2 cellular contexts compared by ENCODE assay signal in the genomic region with DNA sequence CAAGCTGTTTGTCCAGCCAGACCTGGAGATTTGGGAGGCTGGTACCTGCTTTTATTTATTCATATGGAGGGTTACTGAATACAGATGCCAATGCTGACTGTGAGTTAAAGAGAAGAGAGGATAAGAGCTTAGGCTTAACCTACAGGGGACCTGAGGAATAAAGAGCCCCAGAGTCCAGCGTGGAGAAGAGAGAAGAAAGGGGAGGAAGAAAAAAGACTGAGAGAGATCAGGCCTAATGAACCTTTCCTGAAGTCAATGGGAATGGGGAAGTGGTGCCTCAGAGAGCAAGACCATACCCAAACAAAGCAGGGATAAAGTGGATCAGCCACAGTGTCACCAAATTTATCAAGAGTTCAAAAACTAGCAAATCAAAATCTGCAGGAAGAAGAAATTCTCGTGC.
TF ChIP-seq lines count a peak whose summit lies in the region.

No MANE protein-coding gene starts in this region.

TF ChIP-seq in WTC11, 78 proteins besides CTCF, POLR2A, EP300 and RAD21:
- TF ChIP-seq, protein P1, sequence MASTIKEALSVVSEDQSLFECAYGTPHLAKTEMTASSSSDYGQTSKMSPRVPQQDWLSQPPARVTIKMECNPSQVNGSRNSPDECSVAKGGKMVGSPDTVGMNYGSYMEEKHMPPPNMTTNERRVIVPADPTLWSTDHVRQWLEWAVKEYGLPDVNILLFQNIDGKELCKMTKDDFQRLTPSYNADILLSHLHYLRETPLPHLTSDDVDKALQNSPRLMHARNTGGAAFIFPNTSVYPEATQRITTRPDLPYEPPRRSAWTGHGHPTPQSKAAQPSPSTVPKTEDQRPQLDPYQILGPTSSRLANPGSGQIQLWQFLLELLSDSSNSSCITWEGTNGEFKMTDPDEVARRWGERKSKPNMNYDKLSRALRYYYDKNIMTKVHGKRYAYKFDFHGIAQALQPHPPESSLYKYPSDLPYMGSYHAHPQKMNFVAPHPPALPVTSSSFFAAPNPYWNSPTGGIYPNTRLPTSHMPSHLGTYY (CRISPR knock-in tag; IDR thresholded peaks at IDR 0.05), result no peak
- TF ChIP-seq, protein P2, sequence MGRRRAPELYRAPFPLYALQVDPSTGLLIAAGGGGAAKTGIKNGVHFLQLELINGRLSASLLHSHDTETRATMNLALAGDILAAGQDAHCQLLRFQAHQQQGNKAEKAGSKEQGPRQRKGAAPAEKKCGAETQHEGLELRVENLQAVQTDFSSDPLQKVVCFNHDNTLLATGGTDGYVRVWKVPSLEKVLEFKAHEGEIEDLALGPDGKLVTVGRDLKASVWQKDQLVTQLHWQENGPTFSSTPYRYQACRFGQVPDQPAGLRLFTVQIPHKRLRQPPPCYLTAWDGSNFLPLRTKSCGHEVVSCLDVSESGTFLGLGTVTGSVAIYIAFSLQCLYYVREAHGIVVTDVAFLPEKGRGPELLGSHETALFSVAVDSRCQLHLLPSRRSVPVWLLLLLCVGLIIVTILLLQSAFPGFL (CRISPR knock-in tag; IDR thresholded peaks at IDR 0.05; ENCODE audit: borderline replicate concordance), result no peak
- TF ChIP-seq, protein P3, sequence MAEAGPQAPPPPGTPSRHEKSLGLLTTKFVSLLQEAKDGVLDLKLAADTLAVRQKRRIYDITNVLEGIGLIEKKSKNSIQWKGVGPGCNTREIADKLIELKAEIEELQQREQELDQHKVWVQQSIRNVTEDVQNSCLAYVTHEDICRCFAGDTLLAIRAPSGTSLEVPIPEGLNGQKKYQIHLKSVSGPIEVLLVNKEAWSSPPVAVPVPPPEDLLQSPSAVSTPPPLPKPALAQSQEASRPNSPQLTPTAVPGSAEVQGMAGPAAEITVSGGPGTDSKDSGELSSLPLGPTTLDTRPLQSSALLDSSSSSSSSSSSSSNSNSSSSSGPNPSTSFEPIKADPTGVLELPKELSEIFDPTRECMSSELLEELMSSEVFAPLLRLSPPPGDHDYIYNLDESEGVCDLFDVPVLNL (CRISPR knock-in tag; IDR thresholded peaks at IDR 0.05; ENCODE audit: borderline replicate concordance, low read depth), result no peak
- TF ChIP-seq, protein P4, sequence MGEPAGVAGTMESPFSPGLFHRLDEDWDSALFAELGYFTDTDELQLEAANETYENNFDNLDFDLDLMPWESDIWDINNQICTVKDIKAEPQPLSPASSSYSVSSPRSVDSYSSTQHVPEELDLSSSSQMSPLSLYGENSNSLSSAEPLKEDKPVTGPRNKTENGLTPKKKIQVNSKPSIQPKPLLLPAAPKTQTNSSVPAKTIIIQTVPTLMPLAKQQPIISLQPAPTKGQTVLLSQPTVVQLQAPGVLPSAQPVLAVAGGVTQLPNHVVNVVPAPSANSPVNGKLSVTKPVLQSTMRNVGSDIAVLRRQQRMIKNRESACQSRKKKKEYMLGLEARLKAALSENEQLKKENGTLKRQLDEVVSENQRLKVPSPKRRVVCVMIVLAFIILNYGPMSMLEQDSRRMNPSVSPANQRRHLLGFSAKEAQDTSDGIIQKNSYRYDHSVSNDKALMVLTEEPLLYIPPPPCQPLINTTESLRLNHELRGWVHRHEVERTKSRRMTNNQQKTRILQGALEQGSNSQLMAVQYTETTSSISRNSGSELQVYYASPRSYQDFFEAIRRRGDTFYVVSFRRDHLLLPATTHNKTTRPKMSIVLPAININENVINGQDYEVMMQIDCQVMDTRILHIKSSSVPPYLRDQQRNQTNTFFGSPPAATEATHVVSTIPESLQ (CRISPR knock-in tag; IDR thresholded peaks at IDR 0.05), result no peak
- TF ChIP-seq KAT7 (CRISPR knock-in tag; IDR thresholded peaks at IDR 0.05; ENCODE audit: borderline replicate concordance), result no peak
- TF ChIP-seq, protein P5, sequence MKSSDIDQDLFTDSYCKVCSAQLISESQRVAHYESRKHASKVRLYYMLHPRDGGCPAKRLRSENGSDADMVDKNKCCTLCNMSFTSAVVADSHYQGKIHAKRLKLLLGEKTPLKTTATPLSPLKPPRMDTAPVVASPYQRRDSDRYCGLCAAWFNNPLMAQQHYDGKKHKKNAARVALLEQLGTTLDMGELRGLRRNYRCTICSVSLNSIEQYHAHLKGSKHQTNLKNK (CRISPR knock-in tag; IDR thresholded peaks at IDR 0.05), result no peak
- TF ChIP-seq, protein P6, sequence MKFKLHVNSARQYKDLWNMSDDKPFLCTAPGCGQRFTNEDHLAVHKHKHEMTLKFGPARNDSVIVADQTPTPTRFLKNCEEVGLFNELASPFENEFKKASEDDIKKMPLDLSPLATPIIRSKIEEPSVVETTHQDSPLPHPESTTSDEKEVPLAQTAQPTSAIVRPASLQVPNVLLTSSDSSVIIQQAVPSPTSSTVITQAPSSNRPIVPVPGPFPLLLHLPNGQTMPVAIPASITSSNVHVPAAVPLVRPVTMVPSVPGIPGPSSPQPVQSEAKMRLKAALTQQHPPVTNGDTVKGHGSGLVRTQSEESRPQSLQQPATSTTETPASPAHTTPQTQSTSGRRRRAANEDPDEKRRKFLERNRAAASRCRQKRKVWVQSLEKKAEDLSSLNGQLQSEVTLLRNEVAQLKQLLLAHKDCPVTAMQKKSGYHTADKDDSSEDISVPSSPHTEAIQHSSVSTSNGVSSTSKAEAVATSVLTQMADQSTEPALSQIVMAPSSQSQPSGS (CRISPR knock-in tag; IDR thresholded peaks at IDR 0.05; ENCODE audit: borderline replicate concordance, low read depth), result no peak

TF ChIP-seq in endothelial cell of umbilical vein, 7 proteins besides CTCF, POLR2A, EP300 and RAD21:
- no peak for TF ChIP-seq GATA2 (IDR thresholded peaks at IDR 0.05; ENCODE audit: insufficient read depth, insufficient read length, low read depth, low read length)
- no peak for TF ChIP-seq MYC (IDR thresholded peaks at IDR 0.05; ENCODE audit: low read depth, low read length)
- TF ChIP-seq JUN (IDR thresholded peaks at IDR 0.05; ENCODE audit: borderline replicate concordance, insufficient read depth, insufficient read length, low read depth), result no peak
- TF ChIP-seq, protein P7, sequence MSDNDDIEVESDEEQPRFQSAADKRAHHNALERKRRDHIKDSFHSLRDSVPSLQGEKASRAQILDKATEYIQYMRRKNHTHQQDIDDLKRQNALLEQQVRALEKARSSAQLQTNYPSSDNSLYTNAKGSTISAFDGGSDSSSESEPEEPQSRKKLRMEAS (IDR thresholded peaks at IDR 0.05; ENCODE audit: insufficient read depth, insufficient read length), result no peak
- TF ChIP-seq POLR2AphosphoS5 (IDR thresholded peaks at IDR 0.05; ENCODE audit: insufficient read depth, low read depth, low read length), result no peak
- TF ChIP-seq EZH2 (IDR thresholded peaks at IDR 0.05; ENCODE audit: borderline replicate concordance, low read depth, low read length, severe bottlenecking), result no peak
- no peak for TF ChIP-seq FOS (IDR thresholded peaks at IDR 0.05; ENCODE audit: borderline replicate concordance, insufficient read depth, low read length)
